Comparison of ENCODE assay signal across 11 cellular contexts in genomic region chr21:25215698-25216384, GRCh38.
A peak's percentile ranks its signal among the peaks of the same experiment; 100 is the strongest.
DNase-seq lines count a peak whose midpoint lies in the region; ATAC-seq, FAIRE-seq and TF ChIP-seq lines count a peak whose summit lies in the region.
"Had no signal": no experiment of that assay in that cellular context is flagged by ENCODE, and none has a peak within 500 bp of the region (broad histone marks: within the 10 kb centered on the region; RNA-seq: fewer than 3 reads in every experiment).

No MANE protein-coding gene starts in this region.

- no peaks in the 10 kb centered on the region for H3K27me3 ChIP-seq in heart left ventricle
- H3K27me3 ChIP-seq: adrenal gland, MG63 had no signal

- 73 to 80% (median 80%) methylated on average over 2 of the region's 2 CpGs for WGBS in heart left ventricle, 4 donors

- DNase-seq in GM12891 (ENCODE audit: insufficient read length, low spot score) (no peak), amniotic stem cell (lab: John Stamatoyannopoulos, UW) (no peak), OCI-M2 (lab: John Stamatoyannopoulos, UW; ENCODE audit: unreplicated experiment) (no peak), heart left ventricle (no peak)
- DNase-seq in stimulated activated CD4-positive, alpha-beta T cell treated with anti-CD3 and anti-CD28 coated beads, Interleukin-2, amount 100 ng/mL, for 48 hours = no peak
- DNase-seq: adrenal gland, hypothalamus, MG63 had no signal

- H3K36me3 ChIP-seq in heart left ventricle = no peaks in the 10 kb centered on the region
- H3K36me3 ChIP-seq: adrenal gland, MG63 had no signal

- no peak for TF ChIP-seq POLR2A in GM12891 (IDR thresholded peaks at IDR 0.05; ENCODE audit: low read depth, low read length)
- no peak for TF ChIP-seq POLR2A in heart left ventricle (IDR thresholded peaks at IDR 0.05)

- peak; percentile 76 for FAIRE-seq in GM12891 (lab: Jason Lieb, UNC)

- no peak for TF ChIP-seq CTCF in heart left ventricle (IDR thresholded peaks at IDR 0.05)

- no peak overlapping the region for H3K27ac ChIP-seq in heart left ventricle
- H3K27ac ChIP-seq: adrenal gland had no signal

- H3K4me1 ChIP-seq in heart left ventricle = no peaks in the 10 kb centered on the region
- H3K4me1 ChIP-seq: adrenal gland had no signal

- intact Hi-C loops in heart left ventricle (cut with DNase I) = no loop called here

- no peak overlapping the region for H3K4me3 ChIP-seq in heart left ventricle
- H3K4me3 ChIP-seq: adrenal gland, MG63 had no signal

- peaks cover 0 to 18% (median 10%) of the 10 kb centered on the region in 12 donors for H3K9me3 ChIP-seq in heart left ventricle

- peak; percentile 81 for ATAC-seq in GM19438 (IDR thresholded peaks at IDR 0.05; ENCODE audit: low read depth, unreplicated experiment)
- ATAC-seq in HG02840 (IDR thresholded peaks at IDR 0.05; ENCODE audit: low FRiP score, unreplicated experiment) = peak; percentile 89
- peak; percentile 97 for ATAC-seq in HG03460 (IDR thresholded peaks at IDR 0.05; ENCODE audit: unreplicated experiment)
- no peak for ATAC-seq in heart left ventricle

TF ChIP-seq in GM12891, 5 proteins besides CTCF, POLR2A, EP300 and RAD21:
- no peak for TF ChIP-seq PAX5 (IDR thresholded peaks at IDR 0.05; ENCODE audit: insufficient read depth, low read length, severe bottlenecking)
- TF ChIP-seq SPI1 (IDR thresholded peaks at IDR 0.05; ENCODE audit: low read depth, low read length) = peak; percentile 85
- TF ChIP-seq POU2F2 (IDR thresholded peaks at IDR 0.05; ENCODE audit: low read depth, low read length) = 0 out of 2 replicates have a peak, but pooled peaks have one; percentile 40
TF ChIP-seq in GM12891: peak in this region for 2.

Comparison
In these comparisons a context has a peak if more than half of its experiments do, and no peak if none do; other contexts are left out.
1. ATAC-seq: peak in GM19438 (single experiment), HG02840 (single experiment) and HG03460 (single experiment); none in heart left ventricle (0 of 4).